In genomic region chr7:135661311-135662122, GRCh38 we compare ENCODE assay signal across 8 cellular contexts. TPM values are rescaled to one million over a fixed set of nuclear protein-coding genes. Genes with fewer than 3 reads are reported as not detected.
DNase-seq lines count a peak whose midpoint lies in the region; ATAC-seq and TF ChIP-seq lines count a peak whose summit lies in the region.

No MANE protein-coding gene starts in this region.

- no peaks in the 10 kb centered on the region for H3K36me3 ChIP-seq in mucosa of descending colon (ENCODE audit: low read depth)

- H3K4me1 Mint-ChIP-seq in chondrocyte (ENCODE audit: low read depth), result peaks cover 35% of the 10 kb centered on the region

- H3K4me1 ChIP-seq in mucosa of descending colon (ENCODE audit: low read depth), result peaks cover 10% of the 10 kb centered on the region

- no peaks in the 10 kb centered on the region for H3K27me3 Mint-ChIP-seq in chondrocyte (ENCODE audit: low read depth)

- no peaks in the 10 kb centered on the region for H3K9me3 ChIP-seq in mucosa of descending colon

- intact Hi-C loops in mucosa of descending colon (cut with DNase I, micrococcal nuclease), result no loop called here

- H3K36me3 Mint-ChIP-seq in chondrocyte (ENCODE audit: low read depth), result no peaks in the 10 kb centered on the region

- no peaks in the 10 kb centered on the region for H3K9me3 Mint-ChIP-seq in chondrocyte (ENCODE audit: low read depth)

- DNase-seq in AG09309 (ENCODE audit: low read depth) (no peak), NCI-H748 (lab: John Stamatoyannopoulos, UW; ENCODE audit: unreplicated experiment) (peak; percentile 90), chondrocyte (ENCODE audit: low spot score) (no peak), mucosa of descending colon (no peak), retina (no peak)
- no peak for DNase-seq in activated CD4-positive, CD25-positive, alpha-beta regulatory T cell (lab: John Stamatoyannopoulos, UW)

- H3K27ac Mint-ChIP-seq in chondrocyte (ENCODE audit: unreplicated experiment), result peak overlapping the region; percentile 99

- no peak for TF ChIP-seq CTCF in AG09309 (IDR thresholded peaks at IDR 0.05; ENCODE audit: control insufficient read depth, insufficient read depth, low read depth, low read length, missing control alignments)
- TF ChIP-seq CTCF in chondrocyte (IDR thresholded peaks at IDR 0.05), result no peak
- no peak for TF ChIP-seq CTCF in mucosa of descending colon (IDR thresholded peaks at IDR 0.05)

- peak overlapping the region; percentile 99 for H3K4me3 Mint-ChIP-seq in chondrocyte (ENCODE audit: unreplicated experiment)

- H3K4me3 ChIP-seq in AG09309 (ENCODE audit: control insufficient read depth, low read depth, low read length) (peak overlapping the region; percentile 82), mucosa of descending colon (peak overlapping the region; percentile 96)

- ATAC-seq in GM21528 (IDR thresholded peaks at IDR 0.05; ENCODE audit: low FRiP score, unreplicated experiment) (peak; percentile 17), mucosa of descending colon (peak; percentile 53), HG02884 (IDR thresholded peaks at IDR 0.05; ENCODE audit: unreplicated experiment) (no peak)

RNA-seq across cellular contexts. Expression of gene STMP1, which starts 0.8 kb away (rescaled TPM):
- 34.7 to 53.0 TPM (median 36.7 TPM) in 3 replicates for total RNA-seq in chondrocyte
- total RNA-seq in mucosa of descending colon, result 10 to 100 TPM; 23.5 to 28.5 (median 24.9) TPM
